In genomic region chr6:6492675-6493074, GRCh38 we compare ENCODE assay signal across 14 cellular contexts.
DNase-seq lines count a peak whose midpoint lies in the region; ATAC-seq, FAIRE-seq and TF ChIP-seq lines count a peak whose summit lies in the region.
"Had no signal": no experiment of that assay in that cellular context is flagged by ENCODE, and none has a peak within 500 bp of the region (broad histone marks: within the 10 kb centered on the region; RNA-seq: fewer than 3 reads in every experiment).

No MANE protein-coding gene starts in this region.

- TF ChIP-seq RAD21 in K562 (CRISPR knock-in tag; conservative IDR thresholded peaks at IDR 0.05 in 1 of 2, IDR thresholded peaks at IDR 0.05 in 1 of 2), result no peak

- TF ChIP-seq POLR2A in K562 (conservative IDR thresholded peaks at IDR 0.05), result no peak

- in situ Hi-C loops in K562 (cut with MboI), result no loop called here

- no peak overlapping the region for H3K9ac ChIP-seq in K562 (ENCODE audit: insufficient read depth in 1 of 2, low read depth in 2 of 2, low read length in 2 of 2)

- intact Hi-C loops in left ventricle myocardium inferior (cut with micrococcal nuclease) (no loop called here), right cardiac atrium (cut with DNase I) (loop anchor here in 1 of 4 donors (10.0 kb wide), 1 partner anchor 438 kb away; no protein-coding TSS in a partner anchor), K562 (cut with micrococcal nuclease) (loop anchor here (10.0 kb wide), 1 partner anchor 268 kb away; no protein-coding TSS in a partner anchor), left ventricle myocardium superior (cut with micrococcal nuclease) (no loop called here)

- DNase-seq in left ventricle myocardium inferior, result peak; percentile 17
- no peak for DNase-seq in right cardiac atrium
- DNase-seq in K562 (ENCODE audit: extremely low read depth in 1 of 4, low spot score in 3 of 4), result no peak
- no peak for DNase-seq in left ventricle myocardium superior
- DNase-seq in activated CD4-positive, alpha-beta T cell treated with anti-CD3 and anti-CD28 coated beads, Interleukin-2, amount 50 U/mL, for 4 hours, result no peak
- DNase-seq: Caco-2; CD4-positive, alpha-beta T cell; HCEC 1CT had no signal

- no peak for ATAC-seq in right cardiac atrium
- no peak for ATAC-seq in K562
- ATAC-seq in left ventricle myocardium superior, result peak; percentile 61
- no peak for ATAC-seq in GM18502 (IDR thresholded peaks at IDR 0.05; ENCODE audit: poor library complexity, unreplicated experiment)

- H3K9me3 ChIP-seq in left ventricle myocardium inferior (replicated peaks) (no peaks in the 10 kb centered on the region), right cardiac atrium (ENCODE audit: control insufficient read depth, low read length) (no peaks in the 10 kb centered on the region), K562 (replicated peaks; ENCODE audit: control insufficient read depth, insufficient read depth, low read depth, low read length) (no peaks in the 10 kb centered on the region)
- H3K9me3 ChIP-seq: Caco-2 had no signal

- H3K9me1 ChIP-seq in K562 (ENCODE audit: control insufficient read depth, insufficient read depth, low read length), result no peaks in the 10 kb centered on the region

- 79% methylated on average over 5 of the region's 5 CpGs for WGBS in right cardiac atrium
- WGBS in K562 (ENCODE audit: insufficient coverage, low coverage, missing lambda C conversion rate), result 6% methylated on average over 5 of the region's 5 CpGs

- H4K20me1 ChIP-seq in K562 (replicated peaks; ENCODE audit: control insufficient read depth, insufficient read depth, low read length), result no peaks in the 10 kb centered on the region

- CTCF ChIA-PET in K562 (lab: Yijun Ruan, JAX; ENCODE audit: low intra/inter-chr PET ratio), result no interaction called here

- no peak overlapping the region for H3K4me2 ChIP-seq in K562 (ENCODE audit: insufficient read depth, low read length)

- no peaks in the 10 kb centered on the region for H3K36me3 ChIP-seq in left ventricle myocardium inferior
- H3K36me3 ChIP-seq in K562 (ENCODE audit: control insufficient read depth, insufficient read depth, low read length), result no peaks in the 10 kb centered on the region

- no peaks in the 10 kb centered on the region for H3K79me2 ChIP-seq in K562 (ENCODE audit: control insufficient read depth, insufficient read depth, low read length)

- no peak overlapping the region for H2AFZ ChIP-seq in K562 (ENCODE audit: low read depth, low read length)

- POLR2A ChIA-PET in K562 (lab: Yijun Ruan, JAX), result interaction anchor here (0.8 kb wide), 1 partner anchor 11 kb away, joined by 3 read pairs; no protein-coding TSS in a partner anchor

- H3K4me3 ChIP-seq in left ventricle myocardium inferior (no peak overlapping the region), right cardiac atrium (ENCODE audit: low read length) (no peak overlapping the region), K562 (no peak overlapping the region)

- H3K27me3 ChIP-seq in left ventricle myocardium inferior (ENCODE audit: low read depth) (no peaks in the 10 kb centered on the region), right cardiac atrium (ENCODE audit: control insufficient read depth, insufficient read depth) (no peaks in the 10 kb centered on the region), K562 (ENCODE audit: control insufficient read depth in 2 of 2, insufficient read depth in 2 of 2, low read length in 2 of 2) (peaks cover 0 to 7% of the 10 kb centered on the region in 2 experiments; a peak in 1 of 5 replicates)

- no TSS peak for BruUV-seq in K562 (replicated peaks; lab: Mats Ljungman, UMichigan)

- H3K4me1 ChIP-seq in left ventricle myocardium inferior (no peaks in the 10 kb centered on the region), right cardiac atrium (ENCODE audit: control insufficient read depth, insufficient read depth, low read length) (no peaks in the 10 kb centered on the region), K562 (replicated peaks in 1 of 2; ENCODE audit: control insufficient read depth in 2 of 2, insufficient read depth in 2 of 2, low read length in 2 of 2) (no peaks in the 10 kb centered on the region)
- H3K4me1 ChIP-seq: Caco-2 had no signal

- TF ChIP-seq EP300 in K562 (IDR thresholded peaks at IDR 0.05; ENCODE audit: low read length), result no peak

- H3K27ac ChIP-seq in left ventricle myocardium inferior (replicated peaks) (no peak overlapping the region), right cardiac atrium (ENCODE audit: low read length) (no peak overlapping the region), K562 (ENCODE audit: extremely low read depth, low read depth, low read length) (no peak overlapping the region)
- H3K27ac ChIP-seq: C4-2B had no signal

- TF ChIP-seq CTCF in left ventricle myocardium inferior (IDR thresholded peaks at IDR 0.05; ENCODE audit: borderline replicate concordance), result no peak
- TF ChIP-seq CTCF in K562 (IDR thresholded peaks at IDR 0.05 in 2 of 3, conservative IDR thresholded peaks at IDR 0.05 in 1 of 3; ENCODE audit: insufficient read depth in 2 of 3, low read depth in 1 of 3, low read length in 3 of 3), result no peak

- peak; percentile 29 for FAIRE-seq in K562 (lab: Jason Lieb, UNC)
- FAIRE-seq: D721Med, G401.6, GM12892, H1 had no signal

TF ChIP-seq in K562, 482 proteins besides CTCF, POLR2A, EP300 and RAD21 (continues in another document):
- TF ChIP-seq ZNF740 (CRISPR knock-in tag; IDR thresholded peaks at IDR 0.05) (no peak), ZNF740 (tag; IDR thresholded peaks at IDR 0.05) (no peak), POLR2B (IDR thresholded peaks at IDR 0.05; ENCODE audit: low read depth, partially characterized antibody) (no peak), SPI1 (IDR thresholded peaks at IDR 0.05; ENCODE audit: borderline replicate concordance, low read depth, low read length) (no peak), ZNF830 (CRISPR knock-in tag; IDR thresholded peaks at IDR 0.05) (no peak), PTTG1 (tag; IDR thresholded peaks at IDR 0.05; ENCODE audit: low read depth) (no peak), HINFP (tag; conservative IDR thresholded peaks at IDR 0.05; ENCODE audit: low read depth) (no peak), BRCA1 (IDR thresholded peaks at IDR 0.05) (no peak), BRCA1 (CRISPR knock-in tag; IDR thresholded peaks at IDR 0.05) (no peak), ZFP36 (IDR thresholded peaks at IDR 0.05; ENCODE audit: low read depth, low read length, partially characterized antibody) (no peak)
